In genomic region chr2:189555243-189555642, GRCh38 we compare ENCODE assay signal across 1 cellular context.
A peak's percentile ranks its signal among the peaks of the same experiment; 100 is the strongest.
TF ChIP-seq lines count a peak whose summit lies in the region.

No MANE protein-coding gene starts in this region.

TF ChIP-seq in A549, 52 proteins besides CTCF, POLR2A, EP300 and RAD21 (continued from another document):
- TF ChIP-seq RCOR1 (IDR thresholded peaks at IDR 0.05; ENCODE audit: low read depth, low read length) (no peak), PBX3 (IDR thresholded peaks at IDR 0.05) (no peak), JUN (IDR thresholded peaks at IDR 0.05) (0 out of 5 replicates have a peak, but pooled peaks of 1 of the 2 experiments have one; percentile 22), FOXS1 (CRISPR knock-in tag; IDR thresholded peaks at IDR 0.05) (no peak), HMGXB4 (CRISPR knock-in tag; IDR thresholded peaks at IDR 0.05; ENCODE audit: borderline replicate concordance) (no peak), SMC3 (IDR thresholded peaks at IDR 0.05) (0 out of 3 replicates have a peak, but pooled peaks have one; percentile 21), ZFP36 (IDR thresholded peaks at IDR 0.05; ENCODE audit: borderline replicate concordance, partially characterized antibody) (no peak), EHMT2 (IDR thresholded peaks at IDR 0.05; ENCODE audit: low read depth) (no peak)
